Comparison of ENCODE assay signal across 17 cellular contexts in genomic region chr5:17359451-17359965, GRCh38.
DNase-seq lines count a peak whose midpoint lies in the region; ATAC-seq, FAIRE-seq and TF ChIP-seq lines count a peak whose summit lies in the region.
"Had no signal": no experiment of that assay in that cellular context is flagged by ENCODE, and none has a peak within 500 bp of the region (broad histone marks: within the 10 kb centered on the region; RNA-seq: fewer than 3 reads in every experiment).

No MANE protein-coding gene starts in this region.

- H3K4me1 ChIP-seq in SJSA1 (replicated peaks) = peaks cover 25% of the 10 kb centered on the region

- H3K4me3 ChIP-seq in SJSA1 = no peak overlapping the region; the same call in 1 of the 2 replicates
- no peak overlapping the region for H3K4me3 ChIP-seq in fibroblast of mammary gland (ENCODE audit: control insufficient read depth, low read depth, low read length)
- H3K4me3 ChIP-seq in skeletal muscle cell (ENCODE audit: low read depth, low read length) = no peak overlapping the region
- H3K4me3 ChIP-seq: heart right ventricle, lung had no signal

- CTCF ChIA-PET in activated CD8-positive, alpha-beta memory T cell treated with anti-CD3 and anti-CD28 coated beads, Interleukin-2, amount 10 ng/mL, durations not matched to agents 7 days and 5 days (lab: Charles Lee) = no interaction called here

- ATAC-seq in activated CD8-positive, alpha-beta memory T cell treated with anti-CD3 and anti-CD28 coated beads, Interleukin-2, amount 10 ng/mL, durations not matched to agents 7 days and 5 days = no peak
- no peak for ATAC-seq in activated naive CD4-positive, alpha-beta T cell treated with anti-CD3 and anti-CD28 coated beads, Interleukin-2, amount 50 U/mL, for 72 hours
- ATAC-seq: SK-N-SH treated with all-trans-retinoic acid at 6 μM for 48 hours had no signal

- peaks cover 5% of the 10 kb centered on the region for H3K9me3 Mint-ChIP-seq in activated CD8-positive, alpha-beta memory T cell treated with anti-CD3 and anti-CD28 coated beads, Interleukin-2, amount 10 ng/mL, durations not matched to agents 7 days and 5 days (ENCODE audit: low read depth)
- H3K9me3 Mint-ChIP-seq in activated naive CD4-positive, alpha-beta T cell treated with anti-CD3 and anti-CD28 coated beads, Interleukin-2, amount 50 U/mL, for 72 hours = peaks cover 10 to 15% of the 10 kb centered on the region in 2 donors

- DNase-seq in GM04503 (ENCODE audit: low read depth) (peak; percentile 73), SJSA1 (ENCODE audit: low read depth in 1 of 2, low spot score in 2 of 2) (peak; percentile 65 to 89), fibroblast of mammary gland (ENCODE audit: low read depth) (peak; percentile 91), skeletal muscle cell (ENCODE audit: low read depth) (peak; percentile 70), GM12892 (ENCODE audit: insufficient read length) (no peak), T-helper 1 cell (no peak)
- no peak for DNase-seq in activated CD8-positive, alpha-beta memory T cell treated with anti-CD3 and anti-CD28 coated beads, Interleukin-2, amount 10 ng/mL, durations not matched to agents 7 days and 5 days
- no peak for DNase-seq in activated naive CD4-positive, alpha-beta T cell treated with anti-CD3 and anti-CD28 coated beads, Interleukin-2, amount 50 U/mL, for 72 hours (ENCODE audit: low spot score in 2 of 2)
- DNase-seq: activated CD4-positive, CD25-positive, alpha-beta regulatory T cell treated with anti-CD3 and anti-CD28 coated beads, Interleukin-2, amount 50 U/mL, for 72 hours; heart right ventricle; NCI-H187; NCI-H69; stimulated activated CD4-positive, alpha-beta T cell treated with anti-CD3 and anti-CD28 coated beads, Interleukin-4, amount 100 ng/mL, for 1 hour; stimulated activated naive CD4-positive, alpha-beta T cell treated with Interleukin-2 at 50 U/mL for 16 hours had no signal

- H3K27ac Mint-ChIP-seq in activated CD8-positive, alpha-beta memory T cell treated with anti-CD3 and anti-CD28 coated beads, Interleukin-2, amount 10 ng/mL, durations not matched to agents 7 days and 5 days = no peak overlapping the region
- H3K27ac Mint-ChIP-seq in activated naive CD4-positive, alpha-beta T cell treated with anti-CD3 and anti-CD28 coated beads, Interleukin-2, amount 50 U/mL, for 72 hours = no peak overlapping the region

- peaks cover 6% of the 10 kb centered on the region for H3K9me3 ChIP-seq in SJSA1 (replicated peaks)

- no peaks in the 10 kb centered on the region for H3K27me3 Mint-ChIP-seq in activated CD8-positive, alpha-beta memory T cell treated with anti-CD3 and anti-CD28 coated beads, Interleukin-2, amount 10 ng/mL, durations not matched to agents 7 days and 5 days

- TF ChIP-seq CTCF in fibroblast of mammary gland (conservative IDR thresholded peaks at IDR 0.05; ENCODE audit: control insufficient read depth, insufficient read depth, low read depth, low read length) = no peak

- no peak overlapping the region for H3K4me3 Mint-ChIP-seq in activated CD8-positive, alpha-beta memory T cell treated with anti-CD3 and anti-CD28 coated beads, Interleukin-2, amount 10 ng/mL, durations not matched to agents 7 days and 5 days

- H3K27ac ChIP-seq in SJSA1 = peak overlapping the region; percentile 62

- H3K27me3 ChIP-seq in SJSA1 (replicated peaks) = no peaks in the 10 kb centered on the region
- H3K27me3 ChIP-seq: heart right ventricle had no signal

- H3K36me3 ChIP-seq in SJSA1 = no peaks in the 10 kb centered on the region
- H3K36me3 ChIP-seq: heart right ventricle had no signal

- TF ChIP-seq POLR2A in GM12892 (IDR thresholded peaks at IDR 0.05; ENCODE audit: low read depth, low read length) = no peak

- H3K36me3 Mint-ChIP-seq in activated CD8-positive, alpha-beta memory T cell treated with anti-CD3 and anti-CD28 coated beads, Interleukin-2, amount 10 ng/mL, durations not matched to agents 7 days and 5 days = no peaks in the 10 kb centered on the region
- H3K36me3 Mint-ChIP-seq in activated naive CD4-positive, alpha-beta T cell treated with anti-CD3 and anti-CD28 coated beads, Interleukin-2, amount 50 U/mL, for 72 hours = no peaks in the 10 kb centered on the region

- no peaks in the 10 kb centered on the region for H3K4me1 Mint-ChIP-seq in activated CD8-positive, alpha-beta memory T cell treated with anti-CD3 and anti-CD28 coated beads, Interleukin-2, amount 10 ng/mL, durations not matched to agents 7 days and 5 days

- no peak for FAIRE-seq in GM12892 (lab: Jason Lieb, UNC)
- FAIRE-seq: colon had no signal

Comparison
In these comparisons a context has a peak if more than half of its experiments do, and no peak if none do; other contexts are left out.
1. DNase-seq: peak in GM04503 (single experiment), SJSA1 (2 of 2), fibroblast of mammary gland (single experiment) and skeletal muscle cell (single experiment); none in activated CD8-positive, alpha-beta memory T cell treated with anti-CD3 and anti-CD28 coated beads, Interleukin-2, amount 10 ng/mL, durations not matched to agents 7 days and 5 days (single experiment), GM12892 (single experiment), T-helper 1 cell (0 of 5) and activated naive CD4-positive, alpha-beta T cell treated with anti-CD3 and anti-CD28 coated beads, Interleukin-2, amount 50 U/mL, for 72 hours (0 of 2).